Comparison of ENCODE assay signal across 22 cellular contexts in genomic region chr19:35696835-35697234, GRCh38. TPM values are rescaled to one million over a fixed set of nuclear protein-coding genes. Genes with fewer than 3 reads are reported as not detected.
DNase-seq lines count a peak whose midpoint lies in the region; ATAC-seq lines count a peak whose summit lies in the region.
"Had no signal": no experiment of that assay in that cellular context is flagged by ENCODE, and none has a peak within 500 bp of the region (broad histone marks: within the 10 kb centered on the region; RNA-seq: fewer than 3 reads in every experiment).

No MANE protein-coding gene starts in this region.

- no peak for DNase-seq in activated naive CD8-positive, alpha-beta T cell treated with anti-CD3 and anti-CD28 coated beads, Interleukin-2, amount 50 U/mL, for 24 hours
- DNase-seq in activated naive CD8-positive, alpha-beta T cell treated with anti-CD3 and anti-CD28 coated beads for 36 hours = no peak
- peak; percentile 27 for DNase-seq in stimulated activated naive CD8-positive, alpha-beta T cell treated with anti-CD3 and anti-CD28 coated beads, Interleukin-15, Interleukin-2, amounts not matched to agents 100 U/mL and 50 U/mL, for 24 hours
- DNase-seq in NCI-H748 treated with DMSO at 0.1 percent for 48 hours (lab: John Stamatoyannopoulos, UW) = no peak
- DNase-seq: activated CD8-positive, alpha-beta memory T cell treated with anti-CD3 and anti-CD28 coated beads, Interleukin-2, amount 10 ng/mL, durations not matched to agents 7 days and 5 days; head of caudate nucleus; left ventricle myocardium inferior; NCI-H1092 treated with DMSO at 0.1 percent for 48 hours; NCI-H2081 treated with DMSO at 0.1 percent for 48 hours; NCI-H524 treated with DMSO at 0.1 percent for 48 hours; SHP77; stimulated activated CD8-positive, alpha-beta memory T cell treated with anti-CD3 and anti-CD28 coated beads, Interleukin-4, amount 100 ng/mL, for 48 hours had no signal

- no peaks in the 10 kb centered on the region for H3K27me3 Mint-ChIP-seq in activated naive CD8-positive, alpha-beta T cell treated with anti-CD3 and anti-CD28 coated beads, Interleukin-2, amount 50 U/mL, for 24 hours
- no peaks in the 10 kb centered on the region for H3K27me3 Mint-ChIP-seq in activated naive CD8-positive, alpha-beta T cell treated with anti-CD3 and anti-CD28 coated beads for 36 hours
- H3K27me3 Mint-ChIP-seq: activated CD8-positive, alpha-beta memory T cell treated with anti-CD3 and anti-CD28 coated beads, Interleukin-2, amount 10 ng/mL, durations not matched to agents 7 days and 5 days had no signal

- H3K36me3 Mint-ChIP-seq in activated naive CD8-positive, alpha-beta T cell treated with anti-CD3 and anti-CD28 coated beads, Interleukin-2, amount 50 U/mL, for 24 hours (ENCODE audit: low read depth) = no peaks in the 10 kb centered on the region
- no peaks in the 10 kb centered on the region for H3K36me3 Mint-ChIP-seq in activated naive CD8-positive, alpha-beta T cell treated with anti-CD3 and anti-CD28 coated beads for 36 hours
- H3K36me3 Mint-ChIP-seq: activated CD8-positive, alpha-beta memory T cell treated with anti-CD3 and anti-CD28 coated beads, Interleukin-2, amount 10 ng/mL, durations not matched to agents 7 days and 5 days had no signal

- H3K4me3 Mint-ChIP-seq in activated naive CD8-positive, alpha-beta T cell treated with anti-CD3 and anti-CD28 coated beads, Interleukin-2, amount 50 U/mL, for 24 hours = no peak overlapping the region
- no peak overlapping the region for H3K4me3 Mint-ChIP-seq in activated naive CD8-positive, alpha-beta T cell treated with anti-CD3 and anti-CD28 coated beads for 36 hours
- H3K4me3 Mint-ChIP-seq: activated CD8-positive, alpha-beta memory T cell treated with anti-CD3 and anti-CD28 coated beads, Interleukin-2, amount 10 ng/mL, durations not matched to agents 7 days and 5 days; neural crest cell had no signal

- no peaks in the 10 kb centered on the region for H3K9me3 Mint-ChIP-seq in activated naive CD8-positive, alpha-beta T cell treated with anti-CD3 and anti-CD28 coated beads, Interleukin-2, amount 50 U/mL, for 24 hours
- peaks cover 4% of the 10 kb centered on the region for H3K9me3 Mint-ChIP-seq in activated naive CD8-positive, alpha-beta T cell treated with anti-CD3 and anti-CD28 coated beads for 36 hours
- H3K9me3 Mint-ChIP-seq: neural crest cell had no signal

- no peak overlapping the region for H3K27ac Mint-ChIP-seq in activated naive CD8-positive, alpha-beta T cell treated with anti-CD3 and anti-CD28 coated beads, Interleukin-2, amount 50 U/mL, for 24 hours
- H3K27ac Mint-ChIP-seq in activated naive CD8-positive, alpha-beta T cell treated with anti-CD3 and anti-CD28 coated beads for 36 hours = no peak overlapping the region
- H3K27ac Mint-ChIP-seq: activated CD8-positive, alpha-beta memory T cell treated with anti-CD3 and anti-CD28 coated beads, Interleukin-2, amount 10 ng/mL, durations not matched to agents 7 days and 5 days; progenitor cell of endocrine pancreas had no signal

- ATAC-seq in activated naive CD8-positive, alpha-beta T cell treated with anti-CD3 and anti-CD28 coated beads, Interleukin-2, amount 50 U/mL, for 24 hours = peak; percentile 48
- ATAC-seq in HG02610 (IDR thresholded peaks at IDR 0.05; ENCODE audit: unreplicated experiment) = peak; percentile 46
- ATAC-seq in stimulated activated naive CD8-positive, alpha-beta T cell treated with anti-CD3 and anti-CD28 coated beads, Interleukin-15, Interleukin-2, amounts not matched to agents 100 U/mL and 50 U/mL, for 24 hours = peak; percentile 62
- no peak for ATAC-seq in GM21526 (IDR thresholded peaks at IDR 0.05; ENCODE audit: low FRiP score, unreplicated experiment)
- ATAC-seq: activated CD8-positive, alpha-beta memory T cell treated with anti-CD3 and anti-CD28 coated beads, Interleukin-2, amount 10 ng/mL, durations not matched to agents 7 days and 5 days had no signal

- peaks cover 33% of the 10 kb centered on the region for H3K4me1 Mint-ChIP-seq in activated naive CD8-positive, alpha-beta T cell treated with anti-CD3 and anti-CD28 coated beads, Interleukin-2, amount 50 U/mL, for 24 hours
- H3K4me1 Mint-ChIP-seq in activated naive CD8-positive, alpha-beta T cell treated with anti-CD3 and anti-CD28 coated beads for 36 hours = peaks cover 25% of the 10 kb centered on the region

RNA-seq across cellular contexts. Expression of gene ZBTB32, which starts 7.5 kb away (rescaled TPM):
- total RNA-seq in activated naive CD8-positive, alpha-beta T cell treated with anti-CD3 and anti-CD28 coated beads for 36 hours = 100 to 1,000 TPM; 220 to 238 TPM
- total RNA-seq: astrocyte, chondrocyte, fibroblast of lung, left ventricle myocardium inferior, neural crest cell, progenitor cell of endocrine pancreas, skeletal muscle tissue, thoracic aorta had no signal

RNA-seq across cellular contexts. Expression of gene KMT2B, which starts 21.0 kb away (rescaled TPM):
- 10 to 100 TPM; 42.2 to 45.5 TPM for total RNA-seq in activated naive CD8-positive, alpha-beta T cell treated with anti-CD3 and anti-CD28 coated beads for 36 hours

RNA-seq across cellular contexts. Expression of gene UPK1A, which starts 30.5 kb away (rescaled TPM):
- 1 to 10 TPM; 1.6 to 1.8 TPM for total RNA-seq in activated naive CD8-positive, alpha-beta T cell treated with anti-CD3 and anti-CD28 coated beads for 36 hours
- total RNA-seq: fibroblast of lung, left ventricle myocardium inferior, mononuclear cell, neural crest cell, progenitor cell of endocrine pancreas, skeletal muscle tissue, thoracic aorta had no signal

RNA-seq across cellular contexts. Expression of gene IGFLR1, which starts 45.4 kb away (rescaled TPM):
- total RNA-seq in activated naive CD8-positive, alpha-beta T cell treated with anti-CD3 and anti-CD28 coated beads for 36 hours = 10 to 100 TPM; 79.2 to 80.6 TPM

RNA-seq across cellular contexts. Expression of gene U2AF1L4, which starts 48.4 kb away (rescaled TPM):
- total RNA-seq in activated naive CD8-positive, alpha-beta T cell treated with anti-CD3 and anti-CD28 coated beads for 36 hours = 10 to 100 TPM; 42.3 to 43.9 TPM
